ENCODE assay signal across 27 cellular contexts in the genomic region with DNA sequence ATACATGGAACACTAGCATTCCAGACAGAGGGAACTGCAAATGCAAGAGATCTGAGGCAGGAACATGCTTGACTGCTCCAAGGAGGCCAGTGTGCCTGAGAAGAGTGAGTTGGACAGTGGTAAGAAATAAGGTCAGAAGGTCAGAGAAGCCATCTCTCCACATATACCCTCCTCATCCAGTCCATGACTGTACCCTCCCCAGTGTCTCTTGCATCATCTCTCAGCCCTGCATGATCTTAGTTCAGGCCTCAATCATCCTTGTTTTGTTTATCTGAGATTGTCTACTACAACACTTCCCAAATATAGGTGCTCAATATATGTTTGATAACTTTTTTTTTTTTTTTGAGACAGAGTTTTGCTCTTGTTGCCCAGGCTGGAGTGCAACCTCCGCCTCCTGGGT.
"Had no signal": no experiment of that assay in that cellular context is flagged by ENCODE, and none has a peak within 500 bp of the region (broad histone marks: within the 10 kb centered on the region; RNA-seq: fewer than 3 reads in every experiment).

No MANE protein-coding gene starts in this region.

- H3K4me2 ChIP-seq: SK-N-SH had no signal

- H3K27me3 Mint-ChIP-seq: activated CD4-positive, alpha-beta T cell treated with anti-CD3 and anti-CD28 coated beads, Interleukin-2, amount 10 ng/mL, durations not matched to agents 7 days and 5 days; activated CD8-positive, alpha-beta memory T cell treated with anti-CD3 and anti-CD28 coated beads, Interleukin-2, amount 10 ng/mL, durations not matched to agents 7 days and 5 days; activated naive CD8-positive, alpha-beta T cell treated with anti-CD3 and anti-CD28 coated beads, Interleukin-2, amount 10 ng/mL, durations not matched to agents 7 days and 5 days; activated T-helper 17 cell treated with anti-CD3 and anti-CD28 coated beads, Interleukin-2, amount 50 U/mL, for 72 hours had no signal

- H3K4me3 ChIP-seq: adrenal gland, SJCRH30 had no signal

- H3K27ac ChIP-seq: adrenal gland, SJCRH30, VCaP had no signal

- ATAC-seq: activated CD8-positive, alpha-beta memory T cell treated with anti-CD3 and anti-CD28 coated beads, Interleukin-2, amount 10 ng/mL, durations not matched to agents 7 days and 5 days; activated T-cell treated with anti-CD3 and anti-CD28 coated beads, Interleukin-2, amount 50 U/mL, for 4 hours; activated T-helper 17 cell treated with anti-CD3 and anti-CD28 coated beads, Interleukin-2, amount 50 U/mL, for 72 hours; Panc1; Right ventricle myocardium inferior had no signal

- H3K9me3 Mint-ChIP-seq: activated T-helper 17 cell treated with anti-CD3 and anti-CD28 coated beads, Interleukin-2, amount 50 U/mL, for 72 hours had no signal

- H3K36me3 ChIP-seq: SJCRH30 had no signal

- H3K27me3 ChIP-seq: adrenal gland, SJCRH30 had no signal

- H3K9ac ChIP-seq: SK-N-SH had no signal

- H3K4me3 Mint-ChIP-seq: activated CD4-positive, alpha-beta T cell treated with anti-CD3 and anti-CD28 coated beads, Interleukin-2, amount 10 ng/mL, durations not matched to agents 7 days and 5 days; activated CD8-positive, alpha-beta memory T cell treated with anti-CD3 and anti-CD28 coated beads, Interleukin-2, amount 10 ng/mL, durations not matched to agents 7 days and 5 days; activated naive CD8-positive, alpha-beta T cell treated with anti-CD3 and anti-CD28 coated beads, Interleukin-2, amount 10 ng/mL, durations not matched to agents 7 days and 5 days; activated T-cell treated with anti-CD3 and anti-CD28 coated beads, Interleukin-2, amount 50 U/mL, for 4 hours; activated T-helper 17 cell treated with anti-CD3 and anti-CD28 coated beads, Interleukin-2, amount 50 U/mL, for 72 hours had no signal

- DNase-seq: activated CD4-positive, alpha-beta T cell treated with anti-CD3 and anti-CD28 coated beads, Interleukin-2, amount 10 ng/mL, durations not matched to agents 7 days and 5 days; activated CD4-positive, CD25-positive, alpha-beta regulatory T cell; activated CD8-positive, alpha-beta memory T cell treated with anti-CD3 and anti-CD28 coated beads, Interleukin-2, amount 10 ng/mL, durations not matched to agents 7 days and 5 days; activated gamma-delta T cell; activated naive CD4-positive, alpha-beta T cell treated with anti-CD3 and anti-CD28 coated beads, Interleukin-2, amount 50 U/mL, for 16 hours; activated naive CD8-positive, alpha-beta T cell treated with anti-CD3 and anti-CD28 coated beads, Interleukin-2, amount 10 ng/mL, durations not matched to agents 7 days and 5 days; activated T-cell treated with anti-CD3 and anti-CD28 coated beads, Interleukin-2, amount 50 U/mL, for 4 hours; adrenal gland; anterior cingulate cortex; Karpas-422; MM.1S; NCI-H1105 treated with DMSO at 0.1 percent for 48 hours; NCI-H1436 treated with DMSO at 0.1 percent for 48 hours; NCI-H187; NCI-H2081; NCI-H510A treated with DMSO at 0.1 percent for 48 hours; NCI-H69; NK-92 treated with Interleukin-12 subunit alpha and Interleukin-12 subunit beta, amount 100 ng/mL, for 24 hours; OCI-M1; RPMI8226; SJCRH30; SK-N-SH; T-helper 1 cell had no signal

- H3K4me1 Mint-ChIP-seq: activated naive CD8-positive, alpha-beta T cell treated with anti-CD3 and anti-CD28 coated beads, Interleukin-2, amount 10 ng/mL, durations not matched to agents 7 days and 5 days; activated T-helper 17 cell treated with anti-CD3 and anti-CD28 coated beads, Interleukin-2, amount 50 U/mL, for 72 hours had no signal

- H3K4me1 ChIP-seq: adrenal gland, SJCRH30 had no signal

- H3K27ac Mint-ChIP-seq: activated CD4-positive, alpha-beta T cell treated with anti-CD3 and anti-CD28 coated beads, Interleukin-2, amount 10 ng/mL, durations not matched to agents 7 days and 5 days; activated CD8-positive, alpha-beta memory T cell treated with anti-CD3 and anti-CD28 coated beads, Interleukin-2, amount 10 ng/mL, durations not matched to agents 7 days and 5 days; activated naive CD8-positive, alpha-beta T cell treated with anti-CD3 and anti-CD28 coated beads, Interleukin-2, amount 10 ng/mL, durations not matched to agents 7 days and 5 days; activated T-helper 17 cell treated with anti-CD3 and anti-CD28 coated beads, Interleukin-2, amount 50 U/mL, for 72 hours had no signal

- H3K9me3 ChIP-seq: adrenal gland, SK-N-SH had no signal
